ENCODE assay signal across 12 cellular contexts in genomic region chr2:181348091-181348837, GRCh38.
DNase-seq lines count a peak whose midpoint lies in the region; ATAC-seq and TF ChIP-seq lines count a peak whose summit lies in the region.
"Had no signal": no experiment of that assay in that cellular context is flagged by ENCODE, and none has a peak within 500 bp of the region (broad histone marks: within the 10 kb centered on the region; RNA-seq: fewer than 3 reads in every experiment).

No MANE protein-coding gene starts in this region.

- peak overlapping the region; percentile 31; the same call in 1 of the 2 replicates for H3K27ac ChIP-seq in MM.1S (ENCODE audit: low read length)
- no peak overlapping the region for H3K27ac ChIP-seq in caudate nucleus (ENCODE audit: low read depth, low read length)

- DNase-seq in MM.1S (peak; percentile 17), midbrain (lab: John Stamatoyannopoulos, UW) (no peak), caudate nucleus (lab: John Stamatoyannopoulos, UW) (no peak), activated gamma-delta T cell (lab: John Stamatoyannopoulos, UW) (no peak), medulla oblongata (ENCODE audit: extremely low spot score) (no peak)
- DNase-seq: activated T-cell treated with anti-CD3 and anti-CD28 coated beads, Interleukin-2, amount 50 U/mL, for 4 hours; CD4-positive, alpha-beta T cell; head of caudate nucleus; NCI-H524 had no signal

- H3K4me2 ChIP-seq in MM.1S (ENCODE audit: low read depth, low read length): peak overlapping the region; percentile 39

- no peaks in the 10 kb centered on the region for H3K9me2 ChIP-seq in MM.1S (replicated peaks; ENCODE audit: insufficient read depth, low read length)

- no peaks in the 10 kb centered on the region for H3K79me2 ChIP-seq in MM.1S (ENCODE audit: low read length)

- H3K27me3 ChIP-seq in MM.1S (replicated peaks; ENCODE audit: insufficient read depth, low read length): no peaks in the 10 kb centered on the region

- no peak overlapping the region for H2AFZ ChIP-seq in MM.1S (ENCODE audit: low read length)

- TF ChIP-seq CTCF in MM.1S (IDR thresholded peaks at IDR 0.05; ENCODE audit: low read length): no peak

- H4K20me1 ChIP-seq in MM.1S (ENCODE audit: insufficient read depth, low read length): no peaks in the 10 kb centered on the region

- H3K36me3 ChIP-seq in MM.1S (replicated peaks; ENCODE audit: insufficient read depth, low read length): no peaks in the 10 kb centered on the region

- ATAC-seq in GM18499 (IDR thresholded peaks at IDR 0.05; ENCODE audit: insufficient read depth, unreplicated experiment) (peak; percentile 79), GM19455 (IDR thresholded peaks at IDR 0.05; ENCODE audit: unreplicated experiment) (peak; percentile 93), HG02943 (IDR thresholded peaks at IDR 0.05; ENCODE audit: low read depth, unreplicated experiment) (peak; percentile 77)

- no peaks in the 10 kb centered on the region for H3K9me3 ChIP-seq in MM.1S (replicated peaks; ENCODE audit: insufficient read depth, low read length)

- H3K4me1 ChIP-seq in MM.1S (ENCODE audit: low read length): peaks cover 16% of the 10 kb centered on the region

- H3F3A ChIP-seq in MM.1S (ENCODE audit: insufficient read depth, low read length): no peaks in the 10 kb centered on the region

- no peak overlapping the region; the same call in 1 of the 2 replicates for H3K9ac ChIP-seq in MM.1S (ENCODE audit: low read length)

- no peak overlapping the region for H3K4me3 ChIP-seq in MM.1S (ENCODE audit: low read length)
